Comparison of ENCODE assay signal across 8 cellular contexts in genomic region chr3:103662591-103662990, GRCh38.
"Had no signal": no experiment of that assay in that cellular context is flagged by ENCODE, and none has a peak within 500 bp of the region (broad histone marks: within the 10 kb centered on the region; RNA-seq: fewer than 3 reads in every experiment).

No MANE protein-coding gene starts in this region.

- ATAC-seq: GM12878 had no signal

- FAIRE-seq: G401.6, GM12878, GM12891, GM12892, GM18507, GM19239 had no signal

- DNase-seq: GDM1, GF-D8 had no signal

- H3K4me3 ChIP-seq: GM12878 had no signal
